In the genomic region with DNA sequence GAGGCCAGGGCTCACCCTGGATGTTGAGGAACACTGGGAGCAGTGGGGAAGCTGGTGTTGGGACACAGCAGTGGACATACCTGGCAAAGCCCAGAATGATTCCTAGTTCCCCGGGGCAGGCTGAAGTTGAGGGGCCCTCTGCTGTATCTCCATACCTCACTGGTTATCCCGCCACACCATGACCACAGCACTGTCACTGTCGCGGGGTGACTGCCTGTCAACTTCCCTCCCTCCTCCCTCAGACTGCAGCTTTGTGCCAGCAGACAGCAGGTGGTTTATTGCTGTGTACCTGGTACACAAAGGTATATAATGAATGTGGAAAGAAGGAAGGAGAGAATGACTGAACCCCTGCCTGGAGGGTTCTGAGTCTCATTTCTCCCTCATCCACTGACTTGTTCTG, we compare ENCODE assay signal across 19 cellular contexts.
DNase-seq lines count a peak whose midpoint lies in the region; TF ChIP-seq lines count a peak whose summit lies in the region.
"Had no signal": no experiment of that assay in that cellular context is flagged by ENCODE, and none has a peak within 500 bp of the region (broad histone marks: within the 10 kb centered on the region; RNA-seq: fewer than 3 reads in every experiment).

No MANE protein-coding gene starts in this region.

- H2AFZ ChIP-seq in MM.1S (ENCODE audit: low read length), result no peak overlapping the region

- H3K4me1 Mint-ChIP-seq in nephron, result peaks cover 25% of the 10 kb centered on the region

- H3K9ac ChIP-seq in MM.1S (ENCODE audit: low read length), result no peak overlapping the region
- H3K9ac ChIP-seq: BLaER1 treated with 17β-estradiol and CSF1 and Interleukin-3, amounts not matched to agents 10 nM and 100 nM; KMS-11 had no signal

- H3K27me3 ChIP-seq in MM.1S (replicated peaks; ENCODE audit: insufficient read depth, low read length), result no peaks in the 10 kb centered on the region
- H3K27me3 ChIP-seq: BLaER1 treated with 17β-estradiol and CSF1 and Interleukin-3, amounts not matched to agents 10 nM and 100 nM had no signal

- no peak overlapping the region for H3K4me3 Mint-ChIP-seq in nephron
- H3K4me3 Mint-ChIP-seq: HFFc6, T-helper 17 cell had no signal

- H3K27ac Mint-ChIP-seq in nephron, result peak overlapping the region in 2 of 3 experiments; percentile 20 to 71
- H3K27ac Mint-ChIP-seq: HFFc6 had no signal

- no peak overlapping the region for H3K4me3 ChIP-seq in MM.1S (ENCODE audit: low read length)
- H3K4me3 ChIP-seq: A549; BLaER1 treated with 17β-estradiol and CSF1 and Interleukin-3, amounts not matched to agents 10 nM and 100 nM; SJCRH30 had no signal

- H3K4me2 ChIP-seq in MM.1S (ENCODE audit: low read depth, low read length), result no peak overlapping the region
- H3K4me2 ChIP-seq: A549; BLaER1 treated with 17β-estradiol and CSF1 and Interleukin-3, amounts not matched to agents 10 nM and 100 nM; KMS-11 had no signal

- peak overlapping the region; percentile 91; the same call in 1 of the 2 replicates for H3K27ac ChIP-seq in MM.1S (ENCODE audit: low read length)
- H3K27ac ChIP-seq: A549; BLaER1 treated with 17β-estradiol and CSF1 and Interleukin-3, amounts not matched to agents 10 nM and 100 nM; KMS-11; SJCRH30 had no signal

- no peaks in the 10 kb centered on the region for H4K20me1 ChIP-seq in MM.1S (ENCODE audit: insufficient read depth, low read length)
- H4K20me1 ChIP-seq: BLaER1 treated with 17β-estradiol and CSF1 and Interleukin-3, amounts not matched to agents 10 nM and 100 nM had no signal

- H3K36me3 ChIP-seq in MM.1S (replicated peaks; ENCODE audit: insufficient read depth, low read length), result no peaks in the 10 kb centered on the region
- H3K36me3 ChIP-seq: BLaER1 treated with 17β-estradiol and CSF1 and Interleukin-3, amounts not matched to agents 10 nM and 100 nM; SJCRH30 had no signal

- no peaks in the 10 kb centered on the region for H3K9me2 ChIP-seq in MM.1S (replicated peaks; ENCODE audit: insufficient read depth, low read length)

- peaks cover 5% of the 10 kb centered on the region for H3K27me3 Mint-ChIP-seq in nephron (ENCODE audit: low read depth)

- DNase-seq in NCI-H2107 treated with DMSO at 0.1 percent for 48 hours (lab: John Stamatoyannopoulos, UW; ENCODE audit: unreplicated experiment) (peak; percentile 73), NCI-H2107 (lab: John Stamatoyannopoulos, UW) (no peak), MM.1S (peak; percentile 23), NCI-H774 (lab: John Stamatoyannopoulos, UW) (peak; percentile 41), epidermal melanocyte (ENCODE audit: insufficient read length, low spot score) (no peak), NCI-H1694 (lab: John Stamatoyannopoulos, UW) (no peak), dedifferentiated amniotic fluid mesenchymal stem cell (ENCODE audit: extremely low spot score) (no peak)
- DNase-seq: CD8-positive, alpha-beta memory T cell; EL; HFFc6; NCI-H1105; NCI-H524 treated with DMSO at 0.1 percent for 48 hours; PC-3; SJCRH30; T-helper 17 cell had no signal

- no peaks in the 10 kb centered on the region for H3K36me3 Mint-ChIP-seq in nephron (ENCODE audit: low read depth)
- H3K36me3 Mint-ChIP-seq: CD8-positive, alpha-beta memory T cell had no signal

- no peak for TF ChIP-seq CTCF in MM.1S (IDR thresholded peaks at IDR 0.05; ENCODE audit: low read length)
- TF ChIP-seq CTCF in nephron (IDR thresholded peaks at IDR 0.05; ENCODE audit: unreplicated experiment in 3 of 3), result no peak

- peaks cover 44% of the 10 kb centered on the region for H3F3A ChIP-seq in MM.1S (ENCODE audit: insufficient read depth, low read length)

- H3K4me1 ChIP-seq in MM.1S (ENCODE audit: low read length), result peaks cover 82% of the 10 kb centered on the region
- H3K4me1 ChIP-seq: A549 had no signal

- no peaks in the 10 kb centered on the region for H3K9me3 ChIP-seq in MM.1S (replicated peaks; ENCODE audit: insufficient read depth, low read length)
- H3K9me3 ChIP-seq: A549; BLaER1 treated with 17β-estradiol and CSF1 and Interleukin-3, amounts not matched to agents 10 nM and 100 nM; SJCRH30 had no signal

- no peaks in the 10 kb centered on the region for H3K79me2 ChIP-seq in MM.1S (ENCODE audit: low read length)

- no peaks in the 10 kb centered on the region for H3K9me3 Mint-ChIP-seq in nephron
- H3K9me3 Mint-ChIP-seq: CD8-positive, alpha-beta memory T cell; HFFc6 had no signal

Comparison
In these comparisons a context has a peak if more than half of its experiments do, and no peak if none do; other contexts are left out.
1. DNase-seq: peak in NCI-H2107 treated with DMSO at 0.1 percent for 48 hours (single experiment), MM.1S (single experiment) and NCI-H774 (single experiment); none in NCI-H2107 (single experiment), epidermal melanocyte (single experiment), NCI-H1694 (single experiment) and dedifferentiated amniotic fluid mesenchymal stem cell (single experiment).